ENCODE assay signal across 13 cellular contexts in genomic region chr1:23578997-23579363, GRCh38. TPM values are rescaled to one million over a fixed set of nuclear protein-coding genes. Genes with fewer than 3 reads are reported as not detected.
A peak's percentile ranks its signal among the peaks of the same experiment; 100 is the strongest.
DNase-seq lines count a peak whose midpoint lies in the region; ATAC-seq, FAIRE-seq and TF ChIP-seq lines count a peak whose summit lies in the region.
"Had no signal": no experiment of that assay in that cellular context is flagged by ENCODE, and none has a peak within 500 bp of the region (broad histone marks: within the 10 kb centered on the region; RNA-seq: fewer than 3 reads in every experiment).

No MANE protein-coding gene starts in this region.

- in situ Hi-C loops in K562 (cut with MboI): no loop called here

- TF ChIP-seq CTCF in AG04450 (IDR thresholded peaks at IDR 0.05; ENCODE audit: low read depth, low read length) (no peak), DOHH2 (IDR thresholded peaks at IDR 0.05; ENCODE audit: low read depth, low read length, poor library complexity, severe bottlenecking) (no peak), K562 (IDR thresholded peaks at IDR 0.05 in 2 of 3, conservative IDR thresholded peaks at IDR 0.05 in 1 of 3; ENCODE audit: insufficient read depth in 2 of 3, low read depth in 1 of 3, low read length in 3 of 3) (no peak)

- no peak for TF ChIP-seq RAD21 in K562 (CRISPR knock-in tag; conservative IDR thresholded peaks at IDR 0.05 in 1 of 2, IDR thresholded peaks at IDR 0.05 in 1 of 2)

- H3K36me3 ChIP-seq in DOHH2 (ENCODE audit: control insufficient read depth, low read length) (peaks cover 15% of the 10 kb centered on the region), K562 (ENCODE audit: control insufficient read depth, insufficient read depth, low read length) (no peaks in the 10 kb centered on the region), rectal smooth muscle tissue (ENCODE audit: control insufficient read depth, insufficient read depth, low read length) (no peaks in the 10 kb centered on the region)
- H3K36me3 ChIP-seq: adrenal gland had no signal

- H3K27me3 ChIP-seq in AG04450 (ENCODE audit: control insufficient read depth, insufficient read depth, low read length) (no peaks in the 10 kb centered on the region), DOHH2 (ENCODE audit: control insufficient read depth, low read length) (no peaks in the 10 kb centered on the region), K562 (ENCODE audit: control insufficient read depth in 2 of 2, insufficient read depth in 2 of 2, low read length in 2 of 2) (peaks cover 0 to 6% of the 10 kb centered on the region in 2 experiments; a peak in 1 of 5 replicates), rectal smooth muscle tissue (ENCODE audit: control insufficient read depth, insufficient read depth, low read length) (no peaks in the 10 kb centered on the region)
- H3K27me3 ChIP-seq: adrenal gland, dorsolateral prefrontal cortex had no signal

- H3K4me2 ChIP-seq in DOHH2 (ENCODE audit: low read length) (peak overlapping the region; percentile 76), K562 (ENCODE audit: insufficient read depth, low read length) (no peak overlapping the region)

- no peak overlapping the region for H3K4me3 ChIP-seq in AG04450 (ENCODE audit: low read depth, low read length)
- no peak overlapping the region; the same call in 1 of the 2 replicates for H3K4me3 ChIP-seq in DOHH2 (ENCODE audit: low read length)
- no peak overlapping the region for H3K4me3 ChIP-seq in K562
- no peak overlapping the region for H3K4me3 ChIP-seq in rectal smooth muscle tissue (ENCODE audit: low read length)
- H3K4me3 ChIP-seq: adrenal gland, dorsolateral prefrontal cortex had no signal

- H3K9ac ChIP-seq in K562 (ENCODE audit: insufficient read depth in 1 of 2, low read depth in 2 of 2, low read length in 2 of 2) (no peak overlapping the region), rectal smooth muscle tissue (ENCODE audit: low read length) (no peak overlapping the region)

- no peaks in the 10 kb centered on the region for H3K9me1 ChIP-seq in K562 (ENCODE audit: control insufficient read depth, insufficient read depth, low read length)

- intact Hi-C loops in K562 (cut with micrococcal nuclease): no loop called here

- FAIRE-seq in K562 (lab: Jason Lieb, UNC): no peak

- CTCF ChIA-PET in AG04450 (lab: Charles Lee): interaction anchor here (1.0 to 1.6 kb wide), 2 partner anchors 56 to 58 kb away, joined by 5 to 6 read pairs; no protein-coding TSS in a partner anchor
- CTCF ChIA-PET in K562 (lab: Yijun Ruan, JAX; ENCODE audit: low intra/inter-chr PET ratio): no interaction called here

- TF ChIP-seq POLR2A in K562 (conservative IDR thresholded peaks at IDR 0.05): no peak

- TF ChIP-seq EP300 in K562 (IDR thresholded peaks at IDR 0.05; ENCODE audit: low read length): no peak

- H3K9me3 ChIP-seq in AG04450 (ENCODE audit: control insufficient read depth, insufficient read depth, low read length) (no peaks in the 10 kb centered on the region), DOHH2 (ENCODE audit: control insufficient read depth, insufficient read depth, low read length) (no peaks in the 10 kb centered on the region), K562 (replicated peaks; ENCODE audit: control insufficient read depth, insufficient read depth, low read depth, low read length) (no peaks in the 10 kb centered on the region)
- H3K9me3 ChIP-seq: adrenal gland had no signal

- peaks cover 7% of the 10 kb centered on the region; the same call in 1 of the 2 replicates for H3K79me2 ChIP-seq in DOHH2 (ENCODE audit: control insufficient read depth, low read length)
- H3K79me2 ChIP-seq in K562 (ENCODE audit: control insufficient read depth, insufficient read depth, low read length): no peaks in the 10 kb centered on the region

- H2AFZ ChIP-seq in K562 (ENCODE audit: low read depth, low read length): no peak overlapping the region

- H3K4me1 ChIP-seq in DOHH2 (ENCODE audit: control insufficient read depth, low read length) (peaks cover 82% of the 10 kb centered on the region), K562 (replicated peaks in 1 of 2; ENCODE audit: control insufficient read depth in 2 of 2, insufficient read depth in 2 of 2, low read length in 2 of 2) (peaks cover 3 to 10% of the 10 kb centered on the region in 2 experiments), rectal smooth muscle tissue (ENCODE audit: control insufficient read depth, insufficient read depth, low read length) (peaks cover 31% of the 10 kb centered on the region)

- no peaks in the 10 kb centered on the region for H4K20me1 ChIP-seq in DOHH2 (ENCODE audit: control insufficient read depth, insufficient read depth, low read depth, low read length)
- no peaks in the 10 kb centered on the region for H4K20me1 ChIP-seq in K562 (replicated peaks; ENCODE audit: control insufficient read depth, insufficient read depth, low read length)

- H3K9me2 ChIP-seq in DOHH2 (replicated peaks; ENCODE audit: control insufficient read depth, low read length): no peaks in the 10 kb centered on the region

- peaks cover 48% of the 10 kb centered on the region for H3F3A ChIP-seq in DOHH2 (ENCODE audit: control insufficient read depth, insufficient read depth)

- no TSS peak for BruUV-seq in K562 (replicated peaks; lab: Mats Ljungman, UMichigan)

- H3K27ac ChIP-seq in AG04450 (ENCODE audit: low read depth, low read length) (peak overlapping the region; percentile 42), DOHH2 (ENCODE audit: low read depth, low read length) (peak overlapping the region; percentile 82), K562 (ENCODE audit: extremely low read depth, low read depth, low read length) (no peak overlapping the region), rectal smooth muscle tissue (ENCODE audit: low read depth, low read length) (peak overlapping the region; percentile 68)
- H3K27ac ChIP-seq: HL-60 had no signal

- POLR2A ChIA-PET in AG04450 (lab: Yijun Ruan, JAX): no interaction called here
- POLR2A ChIA-PET in K562 (lab: Yijun Ruan, JAX): no interaction called here

- 36% methylated on average over 6 of the region's 6 CpGs for WGBS in K562 (ENCODE audit: insufficient coverage, low coverage, missing lambda C conversion rate)

- ATAC-seq in K562 (no peak), GM21360 (IDR thresholded peaks at IDR 0.05; ENCODE audit: unreplicated experiment) (no peak), HG02763 (IDR thresholded peaks at IDR 0.05; ENCODE audit: unreplicated experiment) (no peak)

- DNase-seq in AG04450 (ENCODE audit: low read depth, low spot score): no peak
- no peak for DNase-seq in K562 (ENCODE audit: extremely low read depth in 1 of 4, low spot score in 3 of 4)
- DNase-seq in DMS79 (lab: John Stamatoyannopoulos, UW): no peak
- DNase-seq in nucleus accumbens (lab: John Stamatoyannopoulos, UW): no peak
- DNase-seq: activated CD4-positive, alpha-beta memory T cell treated with anti-CD3 and anti-CD28 coated beads, Interleukin-2, amount 10 ng/mL, durations not matched to agents 7 days and 5 days; adrenal gland; dorsolateral prefrontal cortex; left cardiac atrium had no signal

TF ChIP-seq in K562, 482 proteins besides CTCF, POLR2A, EP300 and RAD21:
- TF ChIP-seq ADNP (tag; IDR thresholded peaks at IDR 0.05) (peak; percentile 18; the same call in 1 of the 2 replicates), ZNF134 (CRISPR knock-in tag; conservative IDR thresholded peaks at IDR 0.05) (no peak)

RNA-seq across cellular contexts. Expression of gene ID3, which starts 19.7 kb away (rescaled TPM):
- polyA plus RNA-seq in AG04450 (2011; rRNA removed): 15.3 and 25.0 TPM in 2 replicates
- polyA minus RNA-seq in AG04450 (2011; rRNA and poly(A)+ RNA removed): 27.0 and 45.8 TPM in 2 replicates
- total RNA-seq in K562 (2011; cell fraction: chromatin; rRNA removed; ENCODE audit: low replicate concordance): 41.1 and 121 TPM in 2 replicates
- total RNA-seq in K562 (2011; cell fraction: nucleolus; rRNA removed): 126 and 137 TPM in 2 replicates
- total RNA-seq in K562 (2011; cell fraction: nucleoplasm; rRNA removed): 87.5 and 98.1 TPM in 2 replicates
- total RNA-seq in K562 (2014; rRNA removed): 50.9 and 59.4 TPM in 2 replicates
- total RNA-seq in K562 (2014; rRNA removed; fragmentation: Illumina TruSeq; extraction: Trizol): 12.6 and 17.2 TPM in 2 replicates
- 17.7 and 20.4 TPM in 2 replicates for total RNA-seq in K562 (2015; rRNA removed; fragmentation: Illumina TruSeq; extraction: Trizol)
- total RNA-seq in K562 (2021): 42.2 and 44.8 TPM in 2 replicates
- polyA plus RNA-seq in K562 (2011; rRNA removed): 28.6 and 59.8 TPM in 2 replicates
- polyA plus RNA-seq in K562 (2011; cell fraction: cytosol; rRNA removed): 78.3 and 218 TPM in 2 replicates
- 52.1 and 90.3 TPM in 2 replicates for polyA plus RNA-seq in K562 (2011; cell fraction: nucleus; rRNA removed)
- 63.0 and 66.6 TPM in 2 replicates for polyA plus RNA-seq in K562 (2012)
- 23.5 and 30.8 TPM in 2 replicates for polyA plus RNA-seq in K562 (2014; fragmentation: Illumina TruSeq; extraction: Trizol)
- 10 to 100 TPM in 1 of 2 experiments, 1 to 10 TPM in 1; 6.8 to 13.2 TPM for polyA plus RNA-seq in K562 (2014; fragmentation: Nextera tagmentation; extraction: Ambion mirVana)
- 44.4 and 54.2 TPM in 2 replicates for polyA plus RNA-seq in K562 (2014; rRNA removed)
- polyA minus RNA-seq in K562 (2011; rRNA and poly(A)+ RNA removed): 9.7 and 17.8 TPM in 2 replicates
- 23.9 and 44.6 TPM in 2 replicates for polyA minus RNA-seq in K562 (2011; cell fraction: cytosol; rRNA and poly(A)+ RNA removed)
- 65.3 and 68.1 TPM in 2 replicates for polyA minus RNA-seq in K562 (2011; cell fraction: nucleus; rRNA and poly(A)+ RNA removed)

RNA-seq across cellular contexts. Expression of gene E2F2, which starts 47.9 kb away (rescaled TPM):
- 0.05 and 0.06 TPM in 2 replicates for polyA plus RNA-seq in AG04450 (2011; rRNA removed)
- 0.26 and 0.46 TPM in 2 replicates for polyA minus RNA-seq in AG04450 (2011; rRNA and poly(A)+ RNA removed)
- 29.6 and 39.0 TPM in 2 replicates for total RNA-seq in K562 (2011; cell fraction: chromatin; rRNA removed; ENCODE audit: low replicate concordance)
- total RNA-seq in K562 (2011; cell fraction: nucleolus; rRNA removed): 13.2 and 15.8 TPM in 2 replicates
- total RNA-seq in K562 (2011; cell fraction: nucleoplasm; rRNA removed): 21.7 and 23.2 TPM in 2 replicates
- 14.9 and 19.9 TPM in 2 replicates for total RNA-seq in K562 (2014; rRNA removed)
- total RNA-seq in K562 (2014; rRNA removed; fragmentation: Illumina TruSeq; extraction: Trizol): 11.0 and 11.4 TPM in 2 replicates
- total RNA-seq in K562 (2015; rRNA removed; fragmentation: Illumina TruSeq; extraction: Trizol): 11.7 and 12.0 TPM in 2 replicates
- total RNA-seq in K562 (2021): 22.5 and 25.3 TPM in 2 replicates
- 3.1 and 4.2 TPM in 2 replicates for polyA plus RNA-seq in K562 (2011; rRNA removed)
- 3.0 and 3.9 TPM in 2 replicates for polyA plus RNA-seq in K562 (2011; cell fraction: cytosol; rRNA removed)
- 8.1 and 9.2 TPM in 2 replicates for polyA plus RNA-seq in K562 (2011; cell fraction: nucleus; rRNA removed)
- polyA plus RNA-seq in K562 (2012): 9.2 and 10.2 TPM in 2 replicates
- 14.3 and 16.1 TPM in 2 replicates for polyA plus RNA-seq in K562 (2014; fragmentation: Illumina TruSeq; extraction: Trizol)
- 1 to 10 TPM; 3.8 to 4.0 TPM for polyA plus RNA-seq in K562 (2014; fragmentation: Nextera tagmentation; extraction: Ambion mirVana)
- 10.1 and 10.3 TPM in 2 replicates for polyA plus RNA-seq in K562 (2014; rRNA removed)
- 3.5 and 4.7 TPM in 2 replicates for polyA minus RNA-seq in K562 (2011; rRNA and poly(A)+ RNA removed)
- polyA minus RNA-seq in K562 (2011; cell fraction: cytosol; rRNA and poly(A)+ RNA removed): 5.8 and 6.5 TPM in 2 replicates
- 5.1 and 8.9 TPM in 2 replicates for polyA minus RNA-seq in K562 (2011; cell fraction: nucleus; rRNA and poly(A)+ RNA removed)
